Comparison of ENCODE assay signal across 18 cellular contexts in genomic region chr9:126248680-126249079, GRCh38.
A peak's percentile ranks its signal among the peaks of the same experiment; 100 is the strongest.
DNase-seq lines count a peak whose midpoint lies in the region; ATAC-seq and TF ChIP-seq lines count a peak whose summit lies in the region.
"Had no signal": no experiment of that assay in that cellular context is flagged by ENCODE, and none has a peak within 500 bp of the region (broad histone marks: within the 10 kb centered on the region; RNA-seq: fewer than 3 reads in every experiment).

No MANE protein-coding gene starts in this region.

- H3K4me2 ChIP-seq in mesenchymal stem cell (ENCODE audit: low read length, poor library complexity, severe bottlenecking) (no peak overlapping the region), H9 (ENCODE audit: insufficient read depth, insufficient read length, low read length) (no peak overlapping the region)

- ATAC-seq in right cardiac atrium: no peak
- ATAC-seq: mucosa of descending colon had no signal

- H3K27ac Mint-ChIP-seq in H9 (no peak overlapping the region), progenitor cell of endocrine pancreas (no peak overlapping the region)
- no peak overlapping the region for H3K27ac Mint-ChIP-seq in T-helper 2 cell treated with Interferon-gamma antibody and Interleukin-4, amounts not matched to agents 5 μg/mL and 100 μg/mL, for 36 hours
- H3K27ac Mint-ChIP-seq: activated naive CD4-positive, alpha-beta T cell treated with anti-CD3 and anti-CD28 coated beads, Interleukin-2, amount 50 U/mL, for 24 hours had no signal

- no peak overlapping the region for H3K56ac ChIP-seq in H9 (ENCODE audit: insufficient read length, low read depth, low read length)

- no peaks in the 10 kb centered on the region for H3K4me1 Mint-ChIP-seq in H9
- H3K4me1 Mint-ChIP-seq in T-helper 2 cell treated with Interferon-gamma antibody and Interleukin-4, amounts not matched to agents 5 μg/mL and 100 μg/mL, for 36 hours (ENCODE audit: low read depth): no peaks in the 10 kb centered on the region
- no peaks in the 10 kb centered on the region for H3K4me1 Mint-ChIP-seq in progenitor cell of endocrine pancreas (ENCODE audit: low read depth)
- H3K4me1 Mint-ChIP-seq: activated naive CD4-positive, alpha-beta T cell treated with anti-CD3 and anti-CD28 coated beads, Interleukin-2, amount 50 U/mL, for 24 hours had no signal

- H3K9ac ChIP-seq in mesenchymal stem cell (ENCODE audit: low read length): no peak overlapping the region
- no peak overlapping the region for H3K9ac ChIP-seq in H9 (ENCODE audit: extremely low read depth, insufficient read length, low read length)

- no peak overlapping the region for H4K5ac ChIP-seq in H9 (ENCODE audit: insufficient read length, low read depth, low read length)

- in situ Hi-C loops in Caki2 (cut with HindIII; ENCODE audit: low pct_unique_long_range_greater_than_20kb, low sequenced_read_pairs): no loop called here

- H3K4ac ChIP-seq in mesenchymal stem cell (ENCODE audit: low read depth in 1 of 2, low read length in 2 of 2) (no peak overlapping the region), H9 (ENCODE audit: low read depth, low read length) (no peak overlapping the region)

- H2AK5ac ChIP-seq in mesenchymal stem cell (ENCODE audit: low read length, severe bottlenecking) (no peak overlapping the region), H9 (ENCODE audit: insufficient read length, low read length) (no peak overlapping the region)

- intact Hi-C loops in right cardiac atrium (cut with DNase I): no loop called here

- H3K4me1 ChIP-seq in mesenchymal stem cell (ENCODE audit: control insufficient read depth, insufficient read depth, low read depth, low read length) (no peaks in the 10 kb centered on the region), H9 (ENCODE audit: insufficient read depth, low read length) (no peaks in the 10 kb centered on the region), right cardiac atrium (ENCODE audit: control insufficient read depth, insufficient read depth, low read length) (no peaks in the 10 kb centered on the region)

- H3K9me3 Mint-ChIP-seq in H9: peaks cover 13 to 22% of the 10 kb centered on the region in 2 experiments; a peak in 4 of 5 replicates
- H3K9me3 Mint-ChIP-seq in T-helper 2 cell treated with Interferon-gamma antibody and Interleukin-4, amounts not matched to agents 5 μg/mL and 100 μg/mL, for 36 hours: peaks cover 4% of the 10 kb centered on the region
- H3K9me3 Mint-ChIP-seq in progenitor cell of endocrine pancreas (ENCODE audit: low read depth): peaks cover 23% of the 10 kb centered on the region

- no peak overlapping the region for H3K14ac ChIP-seq in mesenchymal stem cell (ENCODE audit: low read length in 2 of 2)
- H3K14ac ChIP-seq in H9 (ENCODE audit: insufficient read depth, low read length): no peak overlapping the region

- H4K91ac ChIP-seq in mesenchymal stem cell (ENCODE audit: low read length) (no peak overlapping the region), H9 (ENCODE audit: insufficient read length, low read depth, low read length) (no peak overlapping the region)

- no peaks in the 10 kb centered on the region for H3K79me2 ChIP-seq in H9 (ENCODE audit: insufficient read depth, low read length)

- TF ChIP-seq CTCF in cardiac fibroblast (IDR thresholded peaks at IDR 0.05; ENCODE audit: low read depth, low read length) (no peak), H9 (conservative IDR thresholded peaks at IDR 0.05) (no peak), progenitor cell of endocrine pancreas (IDR thresholded peaks at IDR 0.05; ENCODE audit: unreplicated experiment) (no peak)

- no peak overlapping the region for H3K18ac ChIP-seq in mesenchymal stem cell (ENCODE audit: low read depth in 1 of 2, low read length in 2 of 2)
- H3K18ac ChIP-seq in H9 (ENCODE audit: insufficient read length, low read depth, low read length): no peak overlapping the region

- no peaks in the 10 kb centered on the region for H3K23me2 ChIP-seq in H9 (ENCODE audit: insufficient read length, low read depth, low read length, poor library complexity, severe bottlenecking)

- H3K27me3 Mint-ChIP-seq in H9 (ENCODE audit: low read depth): peaks cover 2% of the 10 kb centered on the region; the same call in 1 of the 2 replicates
- H3K27me3 Mint-ChIP-seq in T-helper 2 cell treated with Interferon-gamma antibody and Interleukin-4, amounts not matched to agents 5 μg/mL and 100 μg/mL, for 36 hours (ENCODE audit: low read depth): peaks cover 27% of the 10 kb centered on the region
- H3K27me3 Mint-ChIP-seq in progenitor cell of endocrine pancreas: peaks cover 7% of the 10 kb centered on the region

- H2BK20ac ChIP-seq in H9 (ENCODE audit: low read depth, low read length, poor library complexity, severe bottlenecking): no peak overlapping the region

- 71% methylated on average over 2 of the region's 3 CpGs for WGBS in mesenchymal stem cell
- no CpG with 5 or more reads among the region's 3 CpGs for WGBS in H9 (ENCODE audit: extremely low coverage, insufficient read length, low lambda C conversion rate)
- 76% methylated on average over 3 of the region's 3 CpGs for WGBS in right cardiac atrium

- no peaks in the 10 kb centered on the region for H3K36me3 ChIP-seq in mesenchymal stem cell (ENCODE audit: control insufficient read depth in 1 of 2, insufficient read depth in 2 of 2, low read depth in 1 of 2, low read length in 2 of 2)

- H4K20me1 ChIP-seq in H9 (ENCODE audit: control insufficient read depth, insufficient read depth, insufficient read length): no peaks in the 10 kb centered on the region

- H3K9me3 ChIP-seq in mesenchymal stem cell (ENCODE audit: control insufficient read depth, low read length) (peaks cover 22% of the 10 kb centered on the region), H9 (ENCODE audit: control insufficient read depth, low read depth, low read length) (no peaks in the 10 kb centered on the region), right cardiac atrium (ENCODE audit: control insufficient read depth, low read length) (peaks cover 4% of the 10 kb centered on the region)

- no peak overlapping the region for H3K27ac ChIP-seq in mesenchymal stem cell (ENCODE audit: low read length, poor library complexity, severe bottlenecking)
- no peak overlapping the region for H3K27ac ChIP-seq in H9 (ENCODE audit: insufficient read length, low read depth, low read length)
- H3K27ac ChIP-seq in right cardiac atrium (ENCODE audit: low read length): no peak overlapping the region

- H2BK120ac ChIP-seq in mesenchymal stem cell (ENCODE audit: low read depth, low read length) (no peak overlapping the region), H9 (ENCODE audit: low read depth, low read length, poor library complexity, severe bottlenecking) (no peak overlapping the region)

- H2AFZ ChIP-seq in mesenchymal stem cell (ENCODE audit: low read depth, low read length): no peak overlapping the region
- no peak overlapping the region for H2AFZ ChIP-seq in H9 (ENCODE audit: low read length)

- H2BK5ac ChIP-seq in mesenchymal stem cell (ENCODE audit: low read depth, low read length, poor library complexity, severe bottlenecking) (no peak overlapping the region), H9 (ENCODE audit: insufficient read length, low read length) (no peak overlapping the region)

- H2BK15ac ChIP-seq in mesenchymal stem cell (ENCODE audit: low read depth, poor library complexity, severe bottlenecking) (no peak overlapping the region), H9 (ENCODE audit: low read depth, low read length) (no peak overlapping the region)

- H3K36me3 Mint-ChIP-seq in H9 (ENCODE audit: insufficient read depth in 1 of 3, low read depth in 3 of 3): peaks cover 0 to 8% (median 1%) of the 10 kb centered on the region in 3 experiments; a peak in 4 of 7 replicates
- no peaks in the 10 kb centered on the region for H3K36me3 Mint-ChIP-seq in T-helper 2 cell treated with Interferon-gamma antibody and Interleukin-4, amounts not matched to agents 5 μg/mL and 100 μg/mL, for 36 hours (ENCODE audit: low read depth)
- no peaks in the 10 kb centered on the region for H3K36me3 Mint-ChIP-seq in progenitor cell of endocrine pancreas (ENCODE audit: insufficient read depth)

- H3K27me3 ChIP-seq in mesenchymal stem cell (ENCODE audit: control insufficient read depth in 1 of 2, insufficient read depth in 1 of 2, low read length in 2 of 2) (no peaks in the 10 kb centered on the region), H9 (ENCODE audit: insufficient read depth, low read length) (no peaks in the 10 kb centered on the region), right cardiac atrium (ENCODE audit: control insufficient read depth, insufficient read depth) (no peaks in the 10 kb centered on the region)

- H3K23ac ChIP-seq in mesenchymal stem cell (ENCODE audit: low read length in 2 of 2): peak overlapping the region in 1 of 2 experiments; percentile 85
- H3K23ac ChIP-seq in H9 (ENCODE audit: insufficient read length, low read depth, low read length): no peak overlapping the region

- H4K8ac ChIP-seq in mesenchymal stem cell (ENCODE audit: low read length) (no peak overlapping the region), H9 (replicated peaks; ENCODE audit: insufficient read length, low read depth, low read length) (no peak overlapping the region)

- H3K4me3 ChIP-seq in cardiac fibroblast (replicated peaks in 1 of 2; ENCODE audit: low read depth in 2 of 2, low read length in 2 of 2) (no peak overlapping the region), mesenchymal stem cell (ENCODE audit: insufficient read depth in 1 of 2, low read depth in 1 of 2, low read length in 2 of 2) (no peak overlapping the region), right cardiac atrium (ENCODE audit: low read length) (no peak overlapping the region)
- H3K4me3 ChIP-seq: mucosa of descending colon had no signal

- H3K4me3 Mint-ChIP-seq in H9 (no peak overlapping the region), progenitor cell of endocrine pancreas (ENCODE audit: low read depth) (no peak overlapping the region)
- no peak overlapping the region for H3K4me3 Mint-ChIP-seq in T-helper 2 cell treated with Interferon-gamma antibody and Interleukin-4, amounts not matched to agents 5 μg/mL and 100 μg/mL, for 36 hours
- H3K4me3 Mint-ChIP-seq: activated naive CD4-positive, alpha-beta T cell treated with anti-CD3 and anti-CD28 coated beads, Interleukin-2, amount 50 U/mL, for 24 hours had no signal

- H3T11ph ChIP-seq in H9 (ENCODE audit: low read length): no peak overlapping the region

- H3K79me1 ChIP-seq in mesenchymal stem cell (replicated peaks; ENCODE audit: low read length, poor library complexity, severe bottlenecking) (no peaks in the 10 kb centered on the region), H9 (ENCODE audit: insufficient read depth, low read depth, low read length, poor library complexity, severe bottlenecking) (no peaks in the 10 kb centered on the region)

- H2BK12ac ChIP-seq in mesenchymal stem cell (ENCODE audit: low read length in 2 of 2) (no peak overlapping the region), H9 (ENCODE audit: insufficient read length, low read depth, low read length) (no peak overlapping the region)

- DNase-seq in Caki2 (ENCODE audit: low read depth) (peak; percentile 27), NCI-H226 (peak; percentile 67), cardiac fibroblast (ENCODE audit: low read depth in 2 of 2) (peak; percentile 66 to 95), mesenchymal stem cell (peak; percentile 36), H9 (no peak), progenitor cell of endocrine pancreas (ENCODE audit: low spot score, unreplicated experiment) (no peak), right cardiac atrium (no peak)
- no peak for DNase-seq in T-helper 2 cell treated with Interferon-gamma antibody and Interleukin-4, amounts not matched to agents 5 μg/mL and 100 μg/mL, for 36 hours (ENCODE audit: low spot score)
- DNase-seq: C1 segment of cervical spinal cord; cerebellar nuclear complex; DND-41; mucosa of descending colon; NCI-H2029 treated with DMSO at 0.1 percent for 48 hours; NCI-H748 treated with DMSO at 0.1 percent for 48 hours; SHP77; stimulated activated CD4-positive, alpha-beta T cell treated with anti-CD3 and anti-CD28 coated beads, Interleukin-4, amount 100 ng/mL, for 4 hours; stimulated activated naive CD4-positive, alpha-beta T cell treated with Interleukin-2 at 50 U/mL for 16 hours had no signal

Comparison
In these comparisons a context has a peak if more than half of its experiments do, and no peak if none do; other contexts are left out.
1. DNase-seq: peak in Caki2 (single experiment), NCI-H226 (single experiment), cardiac fibroblast (2 of 2) and mesenchymal stem cell (single experiment); none in H9 (single experiment), T-helper 2 cell treated with Interferon-gamma antibody and Interleukin-4, amounts not matched to agents 5 μg/mL and 100 μg/mL, for 36 hours (single experiment), progenitor cell of endocrine pancreas (single experiment) and right cardiac atrium (0 of 3).